25 cellular contexts compared by ENCODE assay signal in the genomic region with DNA sequence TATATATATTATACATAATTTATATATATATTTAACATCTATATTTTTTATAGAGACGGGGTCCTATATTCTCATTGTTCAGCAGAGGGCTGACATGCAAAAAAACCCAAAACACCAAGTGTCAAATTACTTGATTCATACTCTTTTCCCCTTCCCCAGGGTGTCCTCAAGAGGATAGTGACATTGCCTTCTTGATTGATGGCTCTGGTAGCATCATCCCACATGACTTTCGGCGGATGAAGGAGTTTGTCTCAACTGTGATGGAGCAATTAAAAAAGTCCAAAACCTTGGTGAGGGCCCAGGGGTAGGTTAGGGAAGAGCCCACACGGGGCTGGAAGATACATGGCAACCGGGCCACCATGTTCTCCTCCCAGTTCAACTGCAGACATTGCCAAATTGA. TPM values are rescaled to one million over a fixed set of nuclear protein-coding genes. Genes with fewer than 3 reads are reported as not detected.
DNase-seq lines count a peak whose midpoint lies in the region; TF ChIP-seq lines count a peak whose summit lies in the region.
"Had no signal": no experiment of that assay in that cellular context is flagged by ENCODE, and none has a peak within 500 bp of the region (broad histone marks: within the 10 kb centered on the region; RNA-seq: fewer than 3 reads in every experiment).

No MANE protein-coding gene starts in this region.

- no peaks in the 10 kb centered on the region for H3K36me3 Mint-ChIP-seq in osteocyte (ENCODE audit: unreplicated experiment)
- no peaks in the 10 kb centered on the region for H3K36me3 Mint-ChIP-seq in activated naive CD4-positive, alpha-beta T cell treated with anti-CD3 and anti-CD28 coated beads for 36 hours (ENCODE audit: low read depth)
- H3K36me3 Mint-ChIP-seq: CD8-positive, alpha-beta memory T cell had no signal

- CTCF ChIA-PET in activated naive CD4-positive, alpha-beta T cell treated with anti-CD3 and anti-CD28 coated beads for 36 hours (lab: Charles Lee) = no interaction called here

- H3K9ac ChIP-seq in colonic mucosa (ENCODE audit: low read depth in 2 of 2, low read length in 2 of 2) = no peak overlapping the region
- H3K9ac ChIP-seq: BLaER1 treated with 17β-estradiol and CSF1 and Interleukin-3, amounts not matched to agents 10 nM and 100 nM; GM23248 had no signal

- H3K4me1 Mint-ChIP-seq in osteocyte (ENCODE audit: unreplicated experiment) = no peaks in the 10 kb centered on the region
- H3K4me1 Mint-ChIP-seq in activated naive CD4-positive, alpha-beta T cell treated with anti-CD3 and anti-CD28 coated beads for 36 hours (ENCODE audit: low read depth) = peaks cover 20% of the 10 kb centered on the region

- H3K4me3 Mint-ChIP-seq in osteocyte (ENCODE audit: unreplicated experiment) = no peak overlapping the region
- no peak overlapping the region for H3K4me3 Mint-ChIP-seq in activated naive CD4-positive, alpha-beta T cell treated with anti-CD3 and anti-CD28 coated beads for 36 hours
- H3K4me3 Mint-ChIP-seq: CD14-positive monocyte; CD4-positive, alpha-beta T cell; CD8-positive, alpha-beta memory T cell; H9; HFFc6 had no signal

- H3K27me3 ChIP-seq in colonic mucosa = no peaks in the 10 kb centered on the region
- H3K27me3 ChIP-seq: BLaER1 treated with 17β-estradiol and CSF1 and Interleukin-3, amounts not matched to agents 10 nM and 100 nM had no signal

- peaks cover 15% of the 10 kb centered on the region for H3K27me3 Mint-ChIP-seq in osteocyte (ENCODE audit: unreplicated experiment)
- H3K27me3 Mint-ChIP-seq in activated naive CD4-positive, alpha-beta T cell treated with anti-CD3 and anti-CD28 coated beads for 36 hours (ENCODE audit: low read depth) = peaks cover 4% of the 10 kb centered on the region

- DNase-seq in activated CD8-positive, alpha-beta memory T cell treated with anti-CD3 and anti-CD28 coated beads for 24 hours = peak; percentile 24
- DNase-seq in activated CD8-positive, alpha-beta memory T cell treated with anti-CD3 and anti-CD28 coated beads, Interleukin-2, amount 50 U/mL, for 4 hours = no peak
- DNase-seq in NCI-H446 treated with DMSO at 0.1 percent for 48 hours (lab: John Stamatoyannopoulos, UW) (peak; percentile 25), osteocyte (ENCODE audit: extremely low spot score, unreplicated experiment) (peak; percentile 13), mesenteric fat pad (ENCODE audit: low spot score) (no peak), colonic mucosa (no peak)
- no peak for DNase-seq in activated naive CD4-positive, alpha-beta T cell treated with anti-CD3 and anti-CD28 coated beads for 36 hours
- DNase-seq: 8988T; ACHN; AML-193; BE2C; CD4-positive, alpha-beta T cell; CD8-positive, alpha-beta memory T cell; DMS 273 treated with DMSO at 0.1 percent for 48 hours; DMS79; EL; GDM1; GM23248; H9; HFFc6 had no signal

- no peak overlapping the region for H3K27ac Mint-ChIP-seq in osteocyte (ENCODE audit: unreplicated experiment)
- H3K27ac Mint-ChIP-seq in activated naive CD4-positive, alpha-beta T cell treated with anti-CD3 and anti-CD28 coated beads for 36 hours = no peak overlapping the region
- H3K27ac Mint-ChIP-seq: CD4-positive, alpha-beta T cell; H9; HFFc6 had no signal

- intact Hi-C loops in colonic mucosa (cut with DNase I) = no loop called here
- intact Hi-C loops in activated naive CD4-positive, alpha-beta T cell treated with anti-CD3 and anti-CD28 coated beads for 36 hours (cut with micrococcal nuclease) = no loop called here

- H3K4me3 ChIP-seq in colonic mucosa = no peak overlapping the region
- H3K4me3 ChIP-seq: A549; BLaER1 treated with 17β-estradiol and CSF1 and Interleukin-3, amounts not matched to agents 10 nM and 100 nM; GM12878; GM23248 had no signal

- TF ChIP-seq CTCF in osteocyte (IDR thresholded peaks at IDR 0.05) = no peak
- TF ChIP-seq CTCF in colonic mucosa (IDR thresholded peaks at IDR 0.05) = no peak

- no peak overlapping the region for H3K27ac ChIP-seq in colonic mucosa
- H3K27ac ChIP-seq: BLaER1 treated with 17β-estradiol and CSF1 and Interleukin-3, amounts not matched to agents 10 nM and 100 nM; GM23248 had no signal

- no peaks in the 10 kb centered on the region for H3K36me3 ChIP-seq in colonic mucosa
- H3K36me3 ChIP-seq: BE2C had no signal

- H3K4me1 ChIP-seq in colonic mucosa = no peaks in the 10 kb centered on the region
- H3K4me1 ChIP-seq: BE2C had no signal

- H3K9me3 ChIP-seq in colonic mucosa = no peaks in the 10 kb centered on the region
- H3K9me3 ChIP-seq: A549, BE2C had no signal

- no peaks in the 10 kb centered on the region for H3K9me3 Mint-ChIP-seq in osteocyte (ENCODE audit: unreplicated experiment)
- H3K9me3 Mint-ChIP-seq in activated naive CD4-positive, alpha-beta T cell treated with anti-CD3 and anti-CD28 coated beads for 36 hours = no peaks in the 10 kb centered on the region
- H3K9me3 Mint-ChIP-seq: CD4-positive, alpha-beta T cell; CD8-positive, alpha-beta memory T cell; H9; HFFc6 had no signal

RNA-seq across cellular contexts. Expression of a gene that starts 11.0 kb away (rescaled TPM):
- total RNA-seq in osteocyte (not detected in 2 replicates), mesenteric fat pad (35.1 TPM), colonic mucosa (1 to 10 TPM; 2.7 to 3.7 TPM)
- total RNA-seq in activated naive CD4-positive, alpha-beta T cell treated with anti-CD3 and anti-CD28 coated beads for 36 hours = under 1 TPM; 0.37 to 0.67 TPM
- total RNA-seq: GM23248, HFFc6 had no signal

RNA-seq across cellular contexts. Expression of a gene that starts 53.9 kb away (rescaled TPM):
- total RNA-seq in osteocyte = not detected in 2 replicates
- total RNA-seq in mesenteric fat pad = not detected
- total RNA-seq in colonic mucosa = not detected
- total RNA-seq in activated naive CD4-positive, alpha-beta T cell treated with anti-CD3 and anti-CD28 coated beads for 36 hours = not detected
- total RNA-seq: CD4-positive, alpha-beta T cell; CD8-positive, alpha-beta memory T cell; GM12878; GM23248; H4; HFFc6 had no signal

RNA-seq across cellular contexts. Expression of a gene that starts 56.9 kb away (rescaled TPM):
- total RNA-seq in osteocyte = not detected in 2 replicates
- total RNA-seq in mesenteric fat pad = 0.03 TPM
- total RNA-seq in colonic mucosa = under 1 TPM in 1 of 2 donors, not detected in 1; 0.02 TPM
- not detected for total RNA-seq in activated naive CD4-positive, alpha-beta T cell treated with anti-CD3 and anti-CD28 coated beads for 36 hours
- total RNA-seq: CD8-positive, alpha-beta memory T cell; GM23248; H4 had no signal

Comparison
In these comparisons a context has a peak if more than half of its experiments do, and no peak if none do; other contexts are left out.
1. DNase-seq: peak in activated CD8-positive, alpha-beta memory T cell treated with anti-CD3 and anti-CD28 coated beads for 24 hours (single experiment), NCI-H446 treated with DMSO at 0.1 percent for 48 hours (single experiment) and osteocyte (single experiment); none in activated CD8-positive, alpha-beta memory T cell treated with anti-CD3 and anti-CD28 coated beads, Interleukin-2, amount 50 U/mL, for 4 hours (single experiment), mesenteric fat pad (single experiment), colonic mucosa (single experiment) and activated naive CD4-positive, alpha-beta T cell treated with anti-CD3 and anti-CD28 coated beads for 36 hours (single experiment).